In the genomic region with DNA sequence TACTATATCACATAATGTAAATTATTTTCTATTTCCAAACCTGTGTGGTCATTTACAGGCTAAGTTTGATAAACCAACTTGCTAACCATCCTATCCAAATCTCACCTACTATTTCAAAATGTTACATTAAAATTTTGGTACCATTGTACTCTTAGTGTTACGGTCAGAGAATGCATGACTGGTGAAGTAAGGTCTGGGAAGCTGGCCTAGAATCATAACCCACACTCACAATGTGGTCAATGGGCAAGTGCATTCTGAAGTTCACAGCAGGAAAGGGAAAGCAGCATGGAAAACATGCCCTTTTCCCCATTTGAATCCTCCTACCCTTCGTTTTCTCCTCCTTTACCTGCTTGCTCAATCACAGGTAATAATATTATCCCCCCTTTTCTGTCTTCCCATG, we compare ENCODE assay signal across 31 cellular contexts. TPM values are rescaled to one million over a fixed set of nuclear protein-coding genes. Genes with fewer than 3 reads are reported as not detected.
DNase-seq lines count a peak whose midpoint lies in the region; ATAC-seq and TF ChIP-seq lines count a peak whose summit lies in the region.
"Had no signal": no experiment of that assay in that cellular context is flagged by ENCODE, and none has a peak within 500 bp of the region (broad histone marks: within the 10 kb centered on the region; RNA-seq: fewer than 3 reads in every experiment).

No MANE protein-coding gene starts in this region.

- TF ChIP-seq CTCF in astrocyte of the cerebellum (IDR thresholded peaks at IDR 0.05; ENCODE audit: low read depth, low read length, missing control alignments) (no peak), fibroblast of the aortic adventitia (IDR thresholded peaks at IDR 0.05; ENCODE audit: insufficient read depth, low read length) (no peak)
- TF ChIP-seq CTCF in activated CD8-positive, alpha-beta T cell treated with anti-CD3 and anti-CD28 coated beads for 36 hours (IDR thresholded peaks at IDR 0.05): no peak

- DNase-seq in GM03348 (ENCODE audit: low spot score) (peak; percentile 41), astrocyte of the cerebellum (ENCODE audit: low read depth) (peak; percentile 88), fibroblast of the aortic adventitia (ENCODE audit: low read depth) (peak; percentile 88), NCI-H1105 (lab: John Stamatoyannopoulos, UW) (no peak)
- DNase-seq in central memory CD4-positive, alpha-beta T cell: no peak
- DNase-seq in activated CD8-positive, alpha-beta T cell treated with anti-CD3 and anti-CD28 coated beads for 36 hours: no peak
- DNase-seq: activated CD4-positive, CD25-positive, alpha-beta regulatory T cell; activated naive CD4-positive, alpha-beta T cell treated with anti-CD3 and anti-CD28 coated beads for 36 hours; amniotic stem cell; caudate nucleus; CD4-positive, CD25-positive, alpha-beta regulatory T cell; esophagus squamous epithelium; kidney; mucosa of descending colon; NCI-H1092; NCI-H1930; NCI-H2227 treated with DMSO at 0.1 percent for 48 hours; NCI-H748 treated with DMSO at 0.1 percent for 48 hours; nephron progenitor cell; pancreas; stimulated activated CD4-positive, alpha-beta T cell treated with anti-CD3 and anti-CD28 coated beads, Interleukin-12 subunit alpha, Interleukin-12 subunit beta, amount 100 ng/mL, for 4 hours; stimulated activated CD4-positive, alpha-beta T cell treated with anti-CD3 and anti-CD28 coated beads, Interleukin-4, amount 100 ng/mL, for 1 hour; T-cell had no signal

- CTCF ChIA-PET in activated CD8-positive, alpha-beta T cell treated with anti-CD3 and anti-CD28 coated beads for 36 hours (lab: Charles Lee): interaction anchor here (1.3 kb wide), 1 partner anchor 12 kb away, joined by 3 read pairs; no protein-coding TSS in a partner anchor

- intact Hi-C loops in activated CD8-positive, alpha-beta T cell treated with anti-CD3 and anti-CD28 coated beads for 36 hours (cut with micrococcal nuclease): no loop called here

- peaks cover 68% of the 10 kb centered on the region for H3K4me1 Mint-ChIP-seq in stimulated activated memory B cell treated with anti-CD40 and anti-IgM and Interleukin-4, amounts not matched to agents 10 μg/mL and 1 μg/mL and 100 μg/mL, for 72 hours
- H3K4me1 Mint-ChIP-seq in activated CD8-positive, alpha-beta T cell treated with anti-CD3 and anti-CD28 coated beads for 36 hours (ENCODE audit: low read depth): peaks cover 17% of the 10 kb centered on the region

- POLR2A ChIA-PET in activated CD8-positive, alpha-beta T cell treated with anti-CD3 and anti-CD28 coated beads for 36 hours (lab: Charles Lee): no interaction called here

- no peaks in the 10 kb centered on the region for H3K27me3 Mint-ChIP-seq in stimulated activated memory B cell treated with anti-CD40 and anti-IgM and Interleukin-4, amounts not matched to agents 10 μg/mL and 1 μg/mL and 100 μg/mL, for 72 hours
- no peaks in the 10 kb centered on the region for H3K27me3 Mint-ChIP-seq in activated CD8-positive, alpha-beta T cell treated with anti-CD3 and anti-CD28 coated beads for 36 hours
- H3K27me3 Mint-ChIP-seq: CD4-positive, CD25-positive, alpha-beta regulatory T cell; dendritic cell treated with granulocyte-macrophage colony-stimulating factor and Interleukin-4, amounts not matched to agents 40 ng/mL and 50 ng/mL, for 4 days; T-cell had no signal

- peaks cover 9% of the 10 kb centered on the region for H3K36me3 Mint-ChIP-seq in stimulated activated memory B cell treated with anti-CD40 and anti-IgM and Interleukin-4, amounts not matched to agents 10 μg/mL and 1 μg/mL and 100 μg/mL, for 72 hours
- no peaks in the 10 kb centered on the region for H3K36me3 Mint-ChIP-seq in activated CD8-positive, alpha-beta T cell treated with anti-CD3 and anti-CD28 coated beads for 36 hours (ENCODE audit: low read depth)
- H3K36me3 Mint-ChIP-seq: stimulated activated effector memory CD8-positive, alpha-beta T cell treated with anti-CD3 and anti-CD28 coated beads, Interleukin-12 subunit alpha, Interleukin-12 subunit beta, amount 100 ng/mL, for 72 hours had no signal

- no peak overlapping the region for H3K4me3 ChIP-seq in astrocyte of the cerebellum (ENCODE audit: low read depth, low read length)
- H3K4me3 ChIP-seq in fibroblast of the aortic adventitia (ENCODE audit: low read depth, low read length): no peak overlapping the region
- H3K4me3 ChIP-seq: esophagus squamous epithelium, mucosa of descending colon, pancreas, right atrium auricular region, SJSA1, suprapubic skin had no signal

- in situ Hi-C loops in astrocyte of the cerebellum (cut with HindIII; ENCODE audit: low sequenced_read_pairs): no loop called here

- no peak for ATAC-seq in stimulated activated memory B cell treated with anti-CD40 and anti-IgM and Interleukin-4, amounts not matched to agents 10 μg/mL and 1 μg/mL and 100 μg/mL, for 72 hours
- ATAC-seq in GM21528 (IDR thresholded peaks at IDR 0.05; ENCODE audit: low FRiP score, unreplicated experiment): no peak
- ATAC-seq in activated CD8-positive, alpha-beta T cell treated with anti-CD3 and anti-CD28 coated beads for 36 hours: no peak
- ATAC-seq: mucosa of descending colon; pancreas; stimulated activated effector memory CD8-positive, alpha-beta T cell treated with anti-CD3 and anti-CD28 coated beads, Interleukin-12 subunit alpha, Interleukin-12 subunit beta, amount 100 ng/mL, for 72 hours; T-cell had no signal

- peak overlapping the region; percentile 11 for H3K27ac Mint-ChIP-seq in stimulated activated memory B cell treated with anti-CD40 and anti-IgM and Interleukin-4, amounts not matched to agents 10 μg/mL and 1 μg/mL and 100 μg/mL, for 72 hours
- no peak overlapping the region for H3K27ac Mint-ChIP-seq in activated CD8-positive, alpha-beta T cell treated with anti-CD3 and anti-CD28 coated beads for 36 hours
- H3K27ac Mint-ChIP-seq: activated naive CD4-positive, alpha-beta T cell treated with anti-CD3 and anti-CD28 coated beads for 36 hours; activated T-helper 1 cell treated with anti-CD3 and anti-CD28 coated beads, Interleukin-12 subunit alpha, Interleukin-12 subunit beta, Interleukin-2, Interleukin-4 antibody, amounts not matched to agents 30 ng/mL and 10 ng/mL and 1 ng/mL, durations not matched to agents 14 hours and 24 hours and 36 hours; CD4-positive, CD25-positive, alpha-beta regulatory T cell; dendritic cell treated with granulocyte-macrophage colony-stimulating factor and Interleukin-4, amounts not matched to agents 40 ng/mL and 50 ng/mL, for 4 days; nephron progenitor cell; stimulated activated effector memory CD8-positive, alpha-beta T cell treated with anti-CD3 and anti-CD28 coated beads, Interleukin-12 subunit alpha, Interleukin-12 subunit beta, amount 100 ng/mL, for 72 hours; T-cell had no signal

- no peaks in the 10 kb centered on the region for H3K9me3 Mint-ChIP-seq in stimulated activated memory B cell treated with anti-CD40 and anti-IgM and Interleukin-4, amounts not matched to agents 10 μg/mL and 1 μg/mL and 100 μg/mL, for 72 hours
- H3K9me3 Mint-ChIP-seq in activated CD8-positive, alpha-beta T cell treated with anti-CD3 and anti-CD28 coated beads for 36 hours: no peaks in the 10 kb centered on the region
- H3K9me3 Mint-ChIP-seq: activated naive CD4-positive, alpha-beta T cell treated with anti-CD3 and anti-CD28 coated beads for 36 hours; activated T-helper 1 cell treated with anti-CD3 and anti-CD28 coated beads, Interleukin-12 subunit alpha, Interleukin-12 subunit beta, Interleukin-2, Interleukin-4 antibody, amounts not matched to agents 30 ng/mL and 10 ng/mL and 1 ng/mL, durations not matched to agents 14 hours and 24 hours and 36 hours; CD4-positive, CD25-positive, alpha-beta regulatory T cell; dendritic cell treated with granulocyte-macrophage colony-stimulating factor and Interleukin-4, amounts not matched to agents 40 ng/mL and 50 ng/mL, for 4 days; nephron progenitor cell; stimulated activated effector memory CD8-positive, alpha-beta T cell treated with anti-CD3 and anti-CD28 coated beads, Interleukin-12 subunit alpha, Interleukin-12 subunit beta, amount 100 ng/mL, for 72 hours; T-cell had no signal

- no peak overlapping the region for H3K4me3 Mint-ChIP-seq in stimulated activated memory B cell treated with anti-CD40 and anti-IgM and Interleukin-4, amounts not matched to agents 10 μg/mL and 1 μg/mL and 100 μg/mL, for 72 hours
- H3K4me3 Mint-ChIP-seq in activated CD8-positive, alpha-beta T cell treated with anti-CD3 and anti-CD28 coated beads for 36 hours: no peak overlapping the region
- H3K4me3 Mint-ChIP-seq: activated naive CD4-positive, alpha-beta T cell treated with anti-CD3 and anti-CD28 coated beads for 36 hours; activated T-helper 1 cell treated with anti-CD3 and anti-CD28 coated beads, Interleukin-12 subunit alpha, Interleukin-12 subunit beta, Interleukin-2, Interleukin-4 antibody, amounts not matched to agents 30 ng/mL and 10 ng/mL and 1 ng/mL, durations not matched to agents 14 hours and 24 hours and 36 hours; CD4-positive, CD25-positive, alpha-beta regulatory T cell; dendritic cell treated with granulocyte-macrophage colony-stimulating factor and Interleukin-4, amounts not matched to agents 40 ng/mL and 50 ng/mL, for 4 days; nephron progenitor cell; stimulated activated effector memory CD8-positive, alpha-beta T cell treated with anti-CD3 and anti-CD28 coated beads, Interleukin-12 subunit alpha, Interleukin-12 subunit beta, amount 100 ng/mL, for 72 hours; T-cell had no signal

RNA-seq across cellular contexts. Expression of gene PPP3CA, which starts 54.4 kb away (rescaled TPM):
- 39.0 and 64.4 TPM in 2 replicates for total RNA-seq in fibroblast of the aortic adventitia (ENCODE audit: low replicate concordance)
- 10 to 100 TPM; 11.8 to 12.7 TPM for total RNA-seq in activated CD8-positive, alpha-beta T cell treated with anti-CD3 and anti-CD28 coated beads for 36 hours

Comparison
In these comparisons a context has a peak if more than half of its experiments do, and no peak if none do; other contexts are left out.
1. DNase-seq: peak in GM03348 (single experiment), astrocyte of the cerebellum (single experiment) and fibroblast of the aortic adventitia (single experiment); none in central memory CD4-positive, alpha-beta T cell (single experiment), NCI-H1105 (single experiment) and activated CD8-positive, alpha-beta T cell treated with anti-CD3 and anti-CD28 coated beads for 36 hours (single experiment).